In the genomic region with DNA sequence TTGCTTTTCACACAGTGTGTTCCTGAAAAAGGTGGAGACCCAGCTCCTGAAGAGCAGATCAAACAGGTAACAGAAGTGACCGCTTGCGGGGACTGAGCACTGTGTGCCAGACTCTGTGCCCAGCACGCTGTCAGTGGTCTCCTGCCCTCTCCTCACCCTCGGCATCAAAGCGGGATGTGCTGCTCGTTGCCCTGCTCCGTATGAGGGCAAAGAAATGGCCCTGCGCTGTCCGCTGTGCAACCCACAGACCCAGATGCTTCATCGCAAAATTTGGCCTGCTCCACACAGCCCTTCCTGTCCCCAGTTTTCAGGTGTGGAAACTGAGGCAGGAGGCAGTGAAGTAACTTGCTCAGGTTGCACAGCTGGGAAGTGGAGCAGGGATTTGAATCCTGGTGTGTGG, we compare ENCODE assay signal across 1 cellular context.
TF ChIP-seq lines count a peak whose summit lies in the region.

No MANE protein-coding gene starts in this region.

TF ChIP-seq in endothelial cell of umbilical vein, 7 proteins besides CTCF, POLR2A, EP300 and RAD21:
- no peak for TF ChIP-seq GATA2 (IDR thresholded peaks at IDR 0.05; ENCODE audit: insufficient read depth, insufficient read length, low read depth, low read length)
- TF ChIP-seq, protein P1, sequence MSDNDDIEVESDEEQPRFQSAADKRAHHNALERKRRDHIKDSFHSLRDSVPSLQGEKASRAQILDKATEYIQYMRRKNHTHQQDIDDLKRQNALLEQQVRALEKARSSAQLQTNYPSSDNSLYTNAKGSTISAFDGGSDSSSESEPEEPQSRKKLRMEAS (IDR thresholded peaks at IDR 0.05; ENCODE audit: insufficient read depth, insufficient read length): no peak
- TF ChIP-seq JUN (IDR thresholded peaks at IDR 0.05; ENCODE audit: borderline replicate concordance, insufficient read depth, insufficient read length, low read depth): no peak
- no peak for TF ChIP-seq POLR2AphosphoS5 (IDR thresholded peaks at IDR 0.05; ENCODE audit: insufficient read depth, low read depth, low read length)
- no peak for TF ChIP-seq EZH2 (IDR thresholded peaks at IDR 0.05; ENCODE audit: borderline replicate concordance, low read depth, low read length, severe bottlenecking)
